29 cellular contexts compared by ENCODE assay signal in genomic region chr1:36991551-36991950, GRCh38. TPM values are rescaled to one million over a fixed set of nuclear protein-coding genes. Genes with fewer than 3 reads are reported as not detected.
"Had no signal": no experiment of that assay in that cellular context is flagged by ENCODE, and none has a peak within 500 bp of the region (broad histone marks: within the 10 kb centered on the region; RNA-seq: fewer than 3 reads in every experiment).

No MANE protein-coding gene starts in this region.

- H3K9me3 ChIP-seq: heart right ventricle, lower lobe of right lung, neutrophil, psoas muscle, right lobe of liver, stomach, thoracic aorta, tibial artery, upper lobe of right lung had no signal

- H3K4me1 Mint-ChIP-seq: naive thymus-derived CD8-positive, alpha-beta T cell; nephron; stimulated activated naive B cell treated with anti-CD40 and anti-IgM and Interleukin-4, amounts not matched to agents 10 μg/mL and 1 μg/mL and 100 μg/mL, for 72 hours had no signal

- FAIRE-seq: urothelium cell line had no signal

- H3K36me3 Mint-ChIP-seq: naive thymus-derived CD8-positive, alpha-beta T cell; stimulated activated naive B cell treated with anti-CD40 and anti-IgM and Interleukin-4, amounts not matched to agents 10 μg/mL and 1 μg/mL and 100 μg/mL, for 72 hours had no signal

- H3K27ac ChIP-seq: heart right ventricle, hepatocyte, lower lobe of right lung, neutrophil, parathyroid adenoma, psoas muscle, right lobe of liver, stomach, thoracic aorta, tibial artery, upper lobe of right lung had no signal

- H3K9me3 Mint-ChIP-seq: naive thymus-derived CD8-positive, alpha-beta T cell; nephron; neural crest cell; stimulated activated naive B cell treated with anti-CD40 and anti-IgM and Interleukin-4, amounts not matched to agents 10 μg/mL and 1 μg/mL and 100 μg/mL, for 72 hours had no signal

- H3K27ac Mint-ChIP-seq: nephron; stimulated activated naive B cell treated with anti-CD40 and anti-IgM and Interleukin-4, amounts not matched to agents 10 μg/mL and 1 μg/mL and 100 μg/mL, for 72 hours had no signal

- H3K27me3 ChIP-seq: hepatocyte, neutrophil, right lobe of liver, upper lobe of right lung had no signal

- H3K4me3 ChIP-seq: heart right ventricle, hepatocyte, lower lobe of right lung, psoas muscle, right lobe of liver, smooth muscle cell, stomach, thoracic aorta, tibial artery, upper lobe of right lung had no signal

- ATAC-seq: heart right ventricle; left lobe of liver; lower lobe of right lung; naive thymus-derived CD8-positive, alpha-beta T cell; psoas muscle; right lobe of liver; stimulated activated naive B cell treated with anti-CD40 and anti-IgM and Interleukin-4, amounts not matched to agents 10 μg/mL and 1 μg/mL and 100 μg/mL, for 72 hours; stimulated activated naive CD8-positive, alpha-beta T cell treated with anti-CD3 and anti-CD28 coated beads, Interleukin-15, Interleukin-2, amounts not matched to agents 100 U/mL and 50 U/mL, for 24 hours; upper lobe of right lung had no signal

- H3K4me1 ChIP-seq: parathyroid adenoma, psoas muscle, right lobe of liver had no signal

- H3K36me3 ChIP-seq: heart right ventricle, lower lobe of right lung, neutrophil, right lobe of liver, stomach, thoracic aorta, tibial artery, upper lobe of right lung had no signal

- DNase-seq: heart right ventricle; islet precursor cell; lower lobe of right lung; mammary epithelial cell; mesenchymal stem cell; occipital lobe; psoas muscle; right lobe of liver; stimulated activated CD4-positive, alpha-beta T cell treated with anti-CD3 and anti-CD28 coated beads, Interleukin-1b, Interleukin-23, amount 100 ng/mL, for 48 hours; stimulated activated CD4-positive, alpha-beta T cell treated with anti-CD3 and anti-CD28 coated beads, Interleukin-2, amount 100 ng/mL, for 48 hours; stimulated activated CD4-positive, alpha-beta T cell treated with anti-CD3 and anti-CD28 coated beads, Interleukin-4, amount 100 ng/mL, for 4 hours; stimulated activated CD8-positive, alpha-beta memory T cell treated with anti-CD3 and anti-CD28 coated beads, Interleukin-4, amount 100 ng/mL, for 48 hours; stimulated activated naive B cell treated with anti-CD40 and anti-IgM and Interleukin-4, amounts not matched to agents 10 μg/mL and 1 μg/mL and 100 μg/mL, for 72 hours; stimulated activated naive CD8-positive, alpha-beta T cell treated with anti-CD3 and anti-CD28 coated beads, Interleukin-15, Interleukin-2, amounts not matched to agents 100 U/mL and 50 U/mL, for 24 hours; stomach; tibial artery; trophoblast cell; upper lobe of right lung had no signal

- H3K4me3 Mint-ChIP-seq: naive thymus-derived CD8-positive, alpha-beta T cell; nephron; neural crest cell; stimulated activated naive B cell treated with anti-CD40 and anti-IgM and Interleukin-4, amounts not matched to agents 10 μg/mL and 1 μg/mL and 100 μg/mL, for 72 hours had no signal

RNA-seq across cellular contexts. Expression of gene GRIK3, which starts 42.8 kb away (rescaled TPM):
- total RNA-seq: mammary epithelial cell; naive thymus-derived CD8-positive, alpha-beta T cell; osteocyte; upper lobe of right lung had no signal
- polyA plus RNA-seq: hepatocyte; mammary epithelial cell; naive thymus-derived CD8-positive, alpha-beta T cell; smooth muscle cell had no signal
